In the genomic region with DNA sequence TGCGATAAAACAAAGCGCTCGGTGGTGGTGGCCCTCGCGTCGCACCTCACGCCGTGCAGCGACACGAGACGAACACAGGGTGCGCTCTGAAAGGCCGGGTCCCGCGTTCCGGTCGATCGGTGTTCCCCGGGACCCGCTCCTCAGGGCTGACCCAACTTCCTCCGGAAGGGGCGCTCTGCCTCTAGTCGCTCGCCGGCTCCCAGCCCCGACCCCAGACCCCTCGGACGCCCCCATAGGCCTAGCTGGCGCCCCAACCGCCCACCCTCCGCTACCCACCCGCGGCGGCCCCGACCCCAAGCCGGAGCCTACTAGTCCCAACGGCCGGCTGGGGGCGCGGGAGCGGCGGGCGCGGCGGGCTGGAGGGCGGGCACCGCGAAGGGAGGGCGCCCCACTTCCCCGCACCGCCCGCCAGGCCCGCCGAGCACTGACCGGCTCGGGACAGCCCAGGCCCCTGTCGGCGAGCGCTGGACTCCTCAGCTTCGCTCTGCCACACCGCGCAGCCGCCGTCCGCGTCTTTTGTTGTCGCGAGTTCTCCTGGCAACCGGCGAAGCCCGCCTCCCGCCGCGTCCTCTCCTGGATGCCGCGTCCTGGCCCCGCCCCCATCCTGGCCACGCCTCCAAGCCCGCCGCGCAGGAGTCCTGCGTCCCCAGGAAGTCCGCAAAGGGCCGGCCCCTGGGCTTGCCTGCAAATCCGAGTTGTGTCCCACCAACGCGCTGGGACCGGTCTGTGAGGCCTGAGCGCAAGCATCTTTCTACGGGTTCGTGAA, we compare ENCODE assay signal across 1 cellular context.
TF ChIP-seq lines count a peak whose summit lies in the region.

A gene with protein sequence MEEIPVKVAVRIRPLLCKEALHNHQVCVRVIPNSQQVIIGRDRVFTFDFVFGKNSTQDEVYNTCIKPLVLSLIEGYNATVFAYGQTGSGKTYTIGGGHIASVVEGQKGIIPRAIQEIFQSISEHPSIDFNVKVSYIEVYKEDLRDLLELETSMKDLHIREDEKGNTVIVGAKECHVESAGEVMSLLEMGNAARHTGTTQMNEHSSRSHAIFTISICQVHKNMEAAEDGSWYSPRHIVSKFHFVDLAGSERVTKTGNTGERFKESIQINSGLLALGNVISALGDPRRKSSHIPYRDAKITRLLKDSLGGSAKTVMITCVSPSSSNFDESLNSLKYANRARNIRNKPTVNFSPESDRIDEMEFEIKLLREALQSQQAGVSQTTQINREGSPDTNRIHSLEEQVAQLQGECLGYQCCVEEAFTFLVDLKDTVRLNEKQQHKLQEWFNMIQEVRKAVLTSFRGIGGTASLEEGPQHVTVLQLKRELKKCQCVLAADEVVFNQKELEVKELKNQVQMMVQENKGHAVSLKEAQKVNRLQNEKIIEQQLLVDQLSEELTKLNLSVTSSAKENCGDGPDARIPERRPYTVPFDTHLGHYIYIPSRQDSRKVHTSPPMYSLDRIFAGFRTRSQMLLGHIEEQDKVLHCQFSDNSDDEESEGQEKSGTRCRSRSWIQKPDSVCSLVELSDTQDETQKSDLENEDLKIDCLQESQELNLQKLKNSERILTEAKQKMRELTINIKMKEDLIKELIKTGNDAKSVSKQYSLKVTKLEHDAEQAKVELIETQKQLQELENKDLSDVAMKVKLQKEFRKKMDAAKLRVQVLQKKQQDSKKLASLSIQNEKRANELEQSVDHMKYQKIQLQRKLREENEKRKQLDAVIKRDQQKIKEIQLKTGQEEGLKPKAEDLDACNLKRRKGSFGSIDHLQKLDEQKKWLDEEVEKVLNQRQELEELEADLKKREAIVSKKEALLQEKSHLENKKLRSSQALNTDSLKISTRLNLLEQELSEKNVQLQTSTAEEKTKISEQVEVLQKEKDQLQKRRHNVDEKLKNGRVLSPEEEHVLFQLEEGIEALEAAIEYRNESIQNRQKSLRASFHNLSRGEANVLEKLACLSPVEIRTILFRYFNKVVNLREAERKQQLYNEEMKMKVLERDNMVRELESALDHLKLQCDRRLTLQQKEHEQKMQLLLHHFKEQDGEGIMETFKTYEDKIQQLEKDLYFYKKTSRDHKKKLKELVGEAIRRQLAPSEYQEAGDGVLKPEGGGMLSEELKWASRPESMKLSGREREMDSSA (N-terminal part only) (minus strand): TSS at position 491 of the 766 bp plus-strand sequence. CDS start 5,841 bp downstream, outside the sequence.

TF ChIP-seq in WTC11, 78 proteins besides CTCF, POLR2A, EP300 and RAD21 (continued from another document):
- TF ChIP-seq ARID4B (CRISPR knock-in tag; IDR thresholded peaks at IDR 0.05; ENCODE audit: borderline replicate concordance): no peak
- TF ChIP-seq ATF3 (CRISPR knock-in tag; conservative IDR thresholded peaks at IDR 0.05): no peak; the same call in 1 of the 2 replicates
- TF ChIP-seq E2F1 (CRISPR knock-in tag; IDR thresholded peaks at IDR 0.05): 0 out of 2 replicates have a peak, but pooled peaks have one; percentile 60
- TF ChIP-seq, protein P1, sequence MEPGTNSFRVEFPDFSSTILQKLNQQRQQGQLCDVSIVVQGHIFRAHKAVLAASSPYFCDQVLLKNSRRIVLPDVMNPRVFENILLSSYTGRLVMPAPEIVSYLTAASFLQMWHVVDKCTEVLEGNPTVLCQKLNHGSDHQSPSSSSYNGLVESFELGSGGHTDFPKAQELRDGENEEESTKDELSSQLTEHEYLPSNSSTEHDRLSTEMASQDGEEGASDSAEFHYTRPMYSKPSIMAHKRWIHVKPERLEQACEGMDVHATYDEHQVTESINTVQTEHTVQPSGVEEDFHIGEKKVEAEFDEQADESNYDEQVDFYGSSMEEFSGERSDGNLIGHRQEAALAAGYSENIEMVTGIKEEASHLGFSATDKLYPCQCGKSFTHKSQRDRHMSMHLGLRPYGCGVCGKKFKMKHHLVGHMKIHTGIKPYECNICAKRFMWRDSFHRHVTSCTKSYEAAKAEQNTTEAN (CRISPR knock-in tag; IDR thresholded peaks at IDR 0.05): peak; percentile 79; the same call in 1 of the 2 replicates
- TF ChIP-seq, protein P2, sequence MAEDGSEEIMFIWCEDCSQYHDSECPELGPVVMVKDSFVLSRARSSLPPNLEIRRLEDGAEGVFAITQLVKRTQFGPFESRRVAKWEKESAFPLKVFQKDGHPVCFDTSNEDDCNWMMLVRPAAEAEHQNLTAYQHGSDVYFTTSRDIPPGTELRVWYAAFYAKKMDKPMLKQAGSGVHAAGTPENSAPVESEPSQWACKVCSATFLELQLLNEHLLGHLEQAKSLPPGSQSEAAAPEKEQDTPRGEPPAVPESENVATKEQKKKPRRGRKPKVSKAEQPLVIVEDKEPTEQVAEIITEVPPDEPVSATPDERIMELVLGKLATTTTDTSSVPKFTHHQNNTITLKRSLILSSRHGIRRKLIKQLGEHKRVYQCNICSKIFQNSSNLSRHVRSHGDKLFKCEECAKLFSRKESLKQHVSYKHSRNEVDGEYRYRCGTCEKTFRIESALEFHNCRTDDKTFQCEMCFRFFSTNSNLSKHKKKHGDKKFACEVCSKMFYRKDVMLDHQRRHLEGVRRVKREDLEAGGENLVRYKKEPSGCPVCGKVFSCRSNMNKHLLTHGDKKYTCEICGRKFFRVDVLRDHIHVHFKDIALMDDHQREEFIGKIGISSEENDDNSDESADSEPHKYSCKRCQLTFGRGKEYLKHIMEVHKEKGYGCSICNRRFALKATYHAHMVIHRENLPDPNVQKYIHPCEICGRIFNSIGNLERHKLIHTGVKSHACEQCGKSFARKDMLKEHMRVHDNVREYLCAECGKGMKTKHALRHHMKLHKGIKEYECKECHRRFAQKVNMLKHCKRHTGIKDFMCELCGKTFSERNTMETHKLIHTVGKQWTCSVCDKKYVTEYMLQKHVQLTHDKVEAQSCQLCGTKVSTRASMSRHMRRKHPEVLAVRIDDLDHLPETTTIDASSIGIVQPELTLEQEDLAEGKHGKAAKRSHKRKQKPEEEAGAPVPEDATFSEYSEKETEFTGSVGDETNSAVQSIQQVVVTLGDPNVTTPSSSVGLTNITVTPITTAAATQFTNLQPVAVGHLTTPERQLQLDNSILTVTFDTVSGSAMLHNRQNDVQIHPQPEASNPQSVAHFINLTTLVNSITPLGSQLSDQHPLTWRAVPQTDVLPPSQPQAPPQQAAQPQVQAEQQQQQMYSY (CRISPR knock-in tag; IDR thresholded peaks at IDR 0.05): no peak
- TF ChIP-seq NFATC4 (CRISPR knock-in tag; IDR thresholded peaks at IDR 0.05): peak; percentile 88; the same call in 1 of the 2 replicates
- TF ChIP-seq NR1H2 (CRISPR knock-in tag; IDR thresholded peaks at IDR 0.05): no peak
TF ChIP-seq in WTC11: peak in this region for 35.
